Comparison of ENCODE assay signal across 9 cellular contexts in the genomic region with DNA sequence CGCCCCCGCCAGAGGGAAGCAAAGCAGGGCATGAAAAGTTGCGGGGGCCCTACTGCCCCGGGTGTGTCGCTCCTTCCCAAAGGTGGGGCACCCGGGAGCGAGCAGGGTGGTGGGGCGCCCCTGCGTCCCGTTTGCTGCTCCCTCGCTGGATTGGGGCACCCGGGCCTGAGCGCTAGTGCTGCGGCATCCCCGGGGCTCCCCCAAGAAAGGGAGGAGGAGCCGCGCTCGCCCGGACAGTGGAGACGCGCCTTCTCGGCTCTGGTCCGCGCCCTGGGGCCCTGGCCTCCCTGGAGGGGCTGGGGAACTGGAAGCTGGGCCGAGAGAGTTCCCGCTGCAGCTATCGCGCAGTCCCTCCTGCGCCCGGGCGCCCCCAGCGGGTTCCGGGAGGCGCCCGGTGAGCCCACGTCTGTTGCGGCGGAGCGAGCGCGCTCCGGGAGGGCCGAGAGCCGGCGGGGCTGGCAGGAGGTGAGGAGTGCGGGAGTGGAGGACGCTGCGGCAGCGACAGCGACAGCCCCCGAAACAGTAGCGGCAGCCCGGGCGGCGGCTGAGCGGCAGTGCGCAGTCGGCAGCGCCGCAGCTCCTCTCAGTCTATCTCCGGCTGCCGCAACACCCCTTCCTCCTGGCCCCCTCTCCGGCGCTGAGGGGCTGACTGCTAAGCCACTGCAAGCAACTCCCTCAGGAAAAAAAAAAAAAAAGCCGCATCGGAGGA. TPM values are rescaled to one million over a fixed set of nuclear protein-coding genes. Genes with fewer than 3 reads are reported as not detected.
DNase-seq lines count a peak whose midpoint lies in the region; ATAC-seq and TF ChIP-seq lines count a peak whose summit lies in the region.
"Had no signal": no experiment of that assay in that cellular context is flagged by ENCODE, and none has a peak within 500 bp of the region (broad histone marks: within the 10 kb centered on the region; RNA-seq: fewer than 3 reads in every experiment).

No MANE protein-coding gene starts in this region.

- H3K36me3 ChIP-seq in esophagus (ENCODE audit: control insufficient read depth in 2 of 2, insufficient read depth in 2 of 2, low read length in 1 of 2) (no peaks in the 10 kb centered on the region), mucosa of rectum (ENCODE audit: control insufficient read depth in 2 of 2, insufficient read depth in 2 of 2, low read length in 2 of 2) (no peaks in the 10 kb centered on the region)

- H3K4me3 ChIP-seq in esophagus (ENCODE audit: low read depth in 1 of 2, low read length in 2 of 2): peak overlapping the region; percentile 43 to 46
- peak overlapping the region; percentile 64 to 66 for H3K4me3 ChIP-seq in mucosa of rectum (ENCODE audit: low read length in 2 of 2)
- H3K4me3 ChIP-seq: PC-9 had no signal

- peak; percentile 82 for DNase-seq in D341Med (ENCODE audit: low spot score)
- peak; percentile 78 for DNase-seq in HCEC 1CT
- DNase-seq in T-helper 17 cell: no peak
- DNase-seq in type B pancreatic cell (ENCODE audit: extremely low spot score, unreplicated experiment): peak; percentile 73
- DNase-seq in activated gamma-delta T cell treated with Interleukin-2 at 50 U/mL for 16 hours: no peak
- no peak for DNase-seq in NCI-H128 (lab: John Stamatoyannopoulos, UW; ENCODE audit: unreplicated experiment)

- ATAC-seq in T-helper 17 cell: peak; percentile 32

- H3K9me3 Mint-ChIP-seq in type B pancreatic cell: no peaks in the 10 kb centered on the region

- H3K27ac Mint-ChIP-seq in T-helper 17 cell (no peak overlapping the region), type B pancreatic cell (no peak overlapping the region)

- H3K4me3 Mint-ChIP-seq in T-helper 17 cell (peak overlapping the region; percentile 79), type B pancreatic cell (peak overlapping the region; percentile 90)

- H3K27me3 Mint-ChIP-seq in T-helper 17 cell (peaks cover 77% of the 10 kb centered on the region), type B pancreatic cell (peaks cover 79% of the 10 kb centered on the region)

- peak overlapping the region in 1 of 2 donors; percentile 58 for H3K9ac ChIP-seq in mucosa of rectum (ENCODE audit: low read depth in 1 of 2, low read length in 2 of 2)

- H3K27me3 ChIP-seq in esophagus (ENCODE audit: control insufficient read depth in 1 of 2, insufficient read depth in 2 of 2, low read length in 2 of 2) (peaks cover 2 to 4% of the 10 kb centered on the region in 2 donors), mucosa of rectum (ENCODE audit: control insufficient read depth in 2 of 2, insufficient read depth in 2 of 2, low read length in 2 of 2) (peaks cover 28 to 38% of the 10 kb centered on the region in 2 donors)

- H3K36me3 Mint-ChIP-seq in T-helper 17 cell (ENCODE audit: low read depth) (peaks cover 2% of the 10 kb centered on the region), type B pancreatic cell (peaks cover 4% of the 10 kb centered on the region)

- H3K27ac ChIP-seq in esophagus (ENCODE audit: low read depth in 2 of 2, low read length in 1 of 2): no peak overlapping the region
- peak overlapping the region; percentile 26 to 41 for H3K27ac ChIP-seq in mucosa of rectum (ENCODE audit: low read depth in 2 of 2, low read length in 2 of 2)
- H3K27ac ChIP-seq: PC-9 had no signal

- 1% methylated on average over 54 to 64 of the region's 66 CpGs for WGBS in esophagus, 2 donors

- H3K4me1 ChIP-seq in esophagus (ENCODE audit: control insufficient read depth in 2 of 2, insufficient read depth in 2 of 2, low read length in 1 of 2): peaks cover 5 to 6% of the 10 kb centered on the region in 2 donors
- peaks cover 7 to 13% of the 10 kb centered on the region in 2 donors for H3K4me1 ChIP-seq in mucosa of rectum (ENCODE audit: control insufficient read depth in 2 of 2, insufficient read depth in 2 of 2, low read length in 2 of 2)

- peak; percentile 42 for TF ChIP-seq CTCF in type B pancreatic cell (conservative IDR thresholded peaks at IDR 0.05)

- H3K9me3 ChIP-seq in T-helper 17 cell (ENCODE audit: control insufficient read depth, low read length, poor library complexity, severe bottlenecking): no peaks in the 10 kb centered on the region
- no peaks in the 10 kb centered on the region for H3K9me3 ChIP-seq in esophagus (ENCODE audit: control insufficient read depth in 2 of 2, insufficient read depth in 1 of 2, low read depth in 1 of 2, low read length in 1 of 2)
- H3K9me3 ChIP-seq in mucosa of rectum (ENCODE audit: control insufficient read depth in 2 of 2, low read length in 2 of 2): no peaks in the 10 kb centered on the region

- H3K4me1 Mint-ChIP-seq in T-helper 17 cell (peaks cover 10% of the 10 kb centered on the region), type B pancreatic cell (ENCODE audit: unreplicated experiment) (peaks cover 9% of the 10 kb centered on the region)

RNA-seq across cellular contexts. Expression of a gene that starts 0.5 kb away (rescaled TPM):
- under 1 TPM in 1 of 2 donors, not detected in 1; 0.35 TPM for total RNA-seq in T-helper 17 cell
- under 1 TPM; 0.06 to 0.19 TPM for polyA plus RNA-seq in esophagus
- 2.5 and 10.2 TPM in 2 replicates for total RNA-seq in type B pancreatic cell (ENCODE audit: low replicate concordance)

Comparison
In these comparisons a context has a peak if more than half of its experiments do, and no peak if none do; other contexts are left out.
1. DNase-seq: peak in D341Med (single experiment), HCEC 1CT (single experiment) and type B pancreatic cell (single experiment); none in T-helper 17 cell (0 of 3), activated gamma-delta T cell treated with Interleukin-2 at 50 U/mL for 16 hours (single experiment) and NCI-H128 (single experiment).
2. H3K27ac ChIP-seq: peak in mucosa of rectum (2 of 2); none in esophagus (0 of 2).